1 cellular context compared by ENCODE assay signal in the genomic region with DNA sequence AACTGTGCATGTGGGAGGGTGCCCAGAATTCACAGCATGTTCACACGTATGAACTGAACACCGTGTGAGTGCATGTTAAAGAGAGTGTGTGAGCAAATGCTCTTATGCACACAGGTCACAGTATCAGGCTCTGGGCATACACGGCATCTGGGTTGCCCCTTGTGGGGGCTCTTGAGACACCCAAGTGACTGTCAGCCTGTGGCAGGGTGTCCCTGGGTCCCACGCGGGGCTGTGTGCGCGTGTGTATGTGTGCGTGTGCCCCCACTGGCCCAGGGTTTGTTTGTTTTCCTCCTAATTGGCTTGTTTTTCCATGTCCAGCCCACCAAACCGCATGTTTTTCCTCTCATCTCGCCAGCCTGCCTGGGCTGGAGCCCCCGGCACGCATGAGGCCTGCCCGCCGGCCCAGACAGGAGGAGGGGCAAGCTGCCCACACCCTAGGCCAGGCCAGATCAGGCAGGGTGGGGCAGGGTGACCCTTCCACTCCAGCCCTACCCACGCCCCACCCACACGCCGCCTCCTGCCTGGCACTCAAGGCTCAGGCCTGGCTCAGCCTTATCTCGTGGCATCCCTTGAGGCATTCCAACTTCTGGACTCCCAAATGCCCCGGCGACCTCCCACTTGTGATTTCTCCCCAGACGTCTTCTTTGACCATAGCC.
TF ChIP-seq lines count a peak whose summit lies in the region.

No MANE protein-coding gene starts in this region.

TF ChIP-seq in IMR-90, 13 proteins besides CTCF, POLR2A, EP300 and RAD21:
- TF ChIP-seq MAFK (IDR thresholded peaks at IDR 0.05; ENCODE audit: low read depth, low read length) (no peak), CHD1 (IDR thresholded peaks at IDR 0.05; ENCODE audit: low read depth, low read length) (no peak), RCOR1 (IDR thresholded peaks at IDR 0.05; ENCODE audit: insufficient replicate concordance, low read length) (no peak), CEBPB (IDR thresholded peaks at IDR 0.05; ENCODE audit: low read depth, low read length) (no peak), BHLHE40 (IDR thresholded peaks at IDR 0.05; ENCODE audit: low read depth, low read length) (no peak), SMC3 (IDR thresholded peaks at IDR 0.05; ENCODE audit: low read depth, low read length) (no peak), FOS (IDR thresholded peaks at IDR 0.05; ENCODE audit: low read depth, low read length) (no peak), NFE2L2 (IDR thresholded peaks at IDR 0.05; ENCODE audit: low read depth, low read length) (no peak), RFX5 (IDR thresholded peaks at IDR 0.05; ENCODE audit: low read depth, low read length) (no peak), MXI1 (IDR thresholded peaks at IDR 0.05; ENCODE audit: borderline replicate concordance, low read depth, low read length) (no peak), MAZ (IDR thresholded peaks at IDR 0.05; ENCODE audit: borderline replicate concordance, low read depth, low read length) (no peak)
- TF ChIP-seq, protein P1, sequence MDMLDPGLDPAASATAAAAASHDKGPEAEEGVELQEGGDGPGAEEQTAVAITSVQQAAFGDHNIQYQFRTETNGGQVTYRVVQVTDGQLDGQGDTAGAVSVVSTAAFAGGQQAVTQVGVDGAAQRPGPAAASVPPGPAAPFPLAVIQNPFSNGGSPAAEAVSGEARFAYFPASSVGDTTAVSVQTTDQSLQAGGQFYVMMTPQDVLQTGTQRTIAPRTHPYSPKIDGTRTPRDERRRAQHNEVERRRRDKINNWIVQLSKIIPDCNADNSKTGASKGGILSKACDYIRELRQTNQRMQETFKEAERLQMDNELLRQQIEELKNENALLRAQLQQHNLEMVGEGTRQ (IDR thresholded peaks at IDR 0.05; ENCODE audit: low read depth, low read length) = no peak
- TF ChIP-seq, protein P2, sequence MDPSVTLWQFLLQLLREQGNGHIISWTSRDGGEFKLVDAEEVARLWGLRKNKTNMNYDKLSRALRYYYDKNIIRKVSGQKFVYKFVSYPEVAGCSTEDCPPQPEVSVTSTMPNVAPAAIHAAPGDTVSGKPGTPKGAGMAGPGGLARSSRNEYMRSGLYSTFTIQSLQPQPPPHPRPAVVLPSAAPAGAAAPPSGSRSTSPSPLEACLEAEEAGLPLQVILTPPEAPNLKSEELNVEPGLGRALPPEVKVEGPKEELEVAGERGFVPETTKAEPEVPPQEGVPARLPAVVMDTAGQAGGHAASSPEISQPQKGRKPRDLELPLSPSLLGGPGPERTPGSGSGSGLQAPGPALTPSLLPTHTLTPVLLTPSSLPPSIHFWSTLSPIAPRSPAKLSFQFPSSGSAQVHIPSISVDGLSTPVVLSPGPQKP (IDR thresholded peaks at IDR 0.05; ENCODE audit: borderline replicate concordance, low read depth, low read length) = no peak
